In the genomic region with DNA sequence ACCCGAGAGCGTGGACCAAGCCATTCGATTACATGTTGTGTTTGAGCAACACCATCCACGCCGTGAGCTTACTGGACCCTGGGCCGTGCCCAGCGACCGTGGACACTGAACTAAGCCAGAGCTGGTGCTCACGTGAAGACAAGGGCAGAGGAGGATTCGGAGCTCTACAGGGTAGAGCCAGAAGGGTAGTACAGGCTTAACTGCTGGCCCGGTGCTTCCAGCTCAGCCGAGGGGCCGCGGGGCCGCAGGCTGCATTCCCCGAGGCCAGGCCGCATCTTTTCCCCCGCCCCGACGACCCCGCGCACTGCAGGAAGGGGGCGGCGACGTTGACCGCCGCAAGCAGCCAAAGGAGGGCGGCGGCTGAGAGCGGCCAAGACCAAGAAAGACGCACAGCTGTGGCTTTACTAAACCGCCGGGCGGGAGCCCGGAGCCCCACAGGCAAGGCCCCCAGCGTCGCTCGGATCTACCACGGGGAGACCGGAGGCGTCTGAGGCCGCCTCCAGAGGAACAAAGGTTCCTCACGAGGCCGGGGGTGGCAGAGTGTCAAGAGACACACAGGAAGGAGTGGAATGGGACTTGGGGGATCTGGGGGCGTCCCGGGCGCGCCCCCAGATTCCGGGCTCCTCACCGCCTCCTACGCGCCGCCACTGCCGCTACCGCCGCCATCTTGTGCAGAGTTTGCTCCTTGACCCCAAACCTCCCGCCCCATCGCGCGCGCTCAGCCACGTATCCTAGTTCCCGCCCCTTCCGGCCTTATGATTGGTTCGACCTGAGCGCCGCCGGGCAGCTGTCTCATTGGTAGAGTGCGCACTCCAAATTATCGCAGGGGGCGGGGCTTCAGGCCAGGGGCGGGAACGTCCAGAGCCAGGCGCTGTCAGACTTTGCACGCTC, we compare ENCODE assay signal across 8 cellular contexts. TPM values are rescaled to one million over a fixed set of nuclear protein-coding genes. Genes with fewer than 3 reads are reported as not detected.
DNase-seq lines count a peak whose midpoint lies in the region; ATAC-seq lines count a peak whose summit lies in the region.

A gene (minus strand): TSS at position 680 of the 891 bp plus-strand sequence. CDS start 14 bp downstream, at position 666.

- H3K4me1 ChIP-seq in NT2/D1 (ENCODE audit: insufficient read depth, insufficient read length) (peaks cover 6% of the 10 kb centered on the region), endocrine pancreas (ENCODE audit: control insufficient read depth, insufficient read depth, low read length) (no peaks in the 10 kb centered on the region), mesendoderm (ENCODE audit: control insufficient read depth, low read depth, low read length) (no peaks in the 10 kb centered on the region)

- ATAC-seq in GM21381 (IDR thresholded peaks at IDR 0.05; ENCODE audit: unreplicated experiment) = peak; percentile 93
- ATAC-seq in activated CD8-positive, alpha-beta memory T cell treated with anti-CD3 and anti-CD28 coated beads, Interleukin-2, amount 10 ng/mL, durations not matched to agents 7 days and 5 days = peak; percentile 98

- no peak within 1 kb of the TSS for H2BK15ac ChIP-seq in mesendoderm (replicated peaks; ENCODE audit: low read depth)

- H3K36me3 ChIP-seq in NT2/D1 (ENCODE audit: insufficient read depth, insufficient read length, low read length) = peaks cover 62% of the 10 kb centered on the region
- H3K36me3 ChIP-seq in endocrine pancreas (ENCODE audit: control insufficient read depth, insufficient read depth, low read length) = peaks cover 5% of the 10 kb centered on the region
- peaks cover 10% of the 10 kb centered on the region for H3K36me3 ChIP-seq in mesendoderm (ENCODE audit: control insufficient read depth, insufficient read depth, low read length)

- peak within 1 kb of the TSS; percentile 0 for H2BK120ac ChIP-seq in mesendoderm (ENCODE audit: low read depth, low read length)

- peaks cover 19% of the 10 kb centered on the region for H3K79me1 ChIP-seq in mesendoderm (ENCODE audit: low read length)

- H3K9me3 ChIP-seq in NT2/D1 (ENCODE audit: insufficient read depth, low read length) = no peaks in the 10 kb centered on the region
- H3K9me3 ChIP-seq in endocrine pancreas (ENCODE audit: control insufficient read depth, low read length) = no peaks in the 10 kb centered on the region

- H3K9ac ChIP-seq in NT2/D1 (ENCODE audit: insufficient read length, low read depth) (peak within 1 kb of the TSS; percentile 98), endocrine pancreas (ENCODE audit: control insufficient read depth, insufficient read depth, low read length) (peak within 1 kb of the TSS; percentile 92), mesendoderm (ENCODE audit: low read length) (peak within 1 kb of the TSS; percentile 99)

- peak within 1 kb of the TSS; percentile 99 for H3K18ac ChIP-seq in mesendoderm (ENCODE audit: low read length)

- H3K4me1 Mint-ChIP-seq in activated CD8-positive, alpha-beta memory T cell treated with anti-CD3 and anti-CD28 coated beads, Interleukin-2, amount 10 ng/mL, durations not matched to agents 7 days and 5 days = peaks cover 39% of the 10 kb centered on the region

- peak within 1 kb of the TSS; percentile 94 for H4K8ac ChIP-seq in mesendoderm (ENCODE audit: low read depth, low read length)

- H3K36me3 Mint-ChIP-seq in activated CD8-positive, alpha-beta memory T cell treated with anti-CD3 and anti-CD28 coated beads, Interleukin-2, amount 10 ng/mL, durations not matched to agents 7 days and 5 days = peaks cover 27% of the 10 kb centered on the region

- H3K27ac Mint-ChIP-seq in activated CD8-positive, alpha-beta memory T cell treated with anti-CD3 and anti-CD28 coated beads, Interleukin-2, amount 10 ng/mL, durations not matched to agents 7 days and 5 days = peak within 1 kb of the TSS; percentile 93

- H2BK5ac ChIP-seq in mesendoderm (ENCODE audit: low read length) = peak within 1 kb of the TSS; percentile 67

- no CpG with 5 or more reads among the region's 75 CpGs for WGBS in mesendoderm (ENCODE audit: extremely low coverage, insufficient coverage, low lambda C conversion rate)

- DNase-seq in COLO668 (lab: John Stamatoyannopoulos, UW; ENCODE audit: unreplicated experiment) (peak; percentile 99), HUDEP-2 (lab: John Stamatoyannopoulos, UW; ENCODE audit: unreplicated experiment in 76 of 76) (peak in 74 of 76 experiments; percentile 81 to 99 (median 97)), NT2/D1 (ENCODE audit: low read depth, low spot score) (peak; percentile 97), mesendoderm (peak; percentile 99)
- peak; percentile 100 for DNase-seq in activated CD8-positive, alpha-beta memory T cell treated with anti-CD3 and anti-CD28 coated beads, Interleukin-2, amount 10 ng/mL, durations not matched to agents 7 days and 5 days
- peak; percentile 98 for DNase-seq in stimulated activated CD8-positive, alpha-beta memory T cell treated with anti-CD3 and anti-CD28 coated beads, Interleukin-15, amount 100 ng/mL, for 1 hour (ENCODE audit: low read depth)

- H3K27ac ChIP-seq in mesendoderm (ENCODE audit: low read depth, low read length) = peak within 1 kb of the TSS; percentile 90

- peak within 1 kb of the TSS; percentile 99 for H3K4ac ChIP-seq in mesendoderm (ENCODE audit: low read depth, low read length)

- peak within 1 kb of the TSS; percentile 99 for H3K4me2 ChIP-seq in mesendoderm (ENCODE audit: low read length)

- peak within 1 kb of the TSS; percentile 98 for H3K56ac ChIP-seq in mesendoderm (ENCODE audit: low read length)

- H3K9me3 Mint-ChIP-seq in activated CD8-positive, alpha-beta memory T cell treated with anti-CD3 and anti-CD28 coated beads, Interleukin-2, amount 10 ng/mL, durations not matched to agents 7 days and 5 days (ENCODE audit: low read depth) = no peaks in the 10 kb centered on the region

- CTCF ChIA-PET in activated CD8-positive, alpha-beta memory T cell treated with anti-CD3 and anti-CD28 coated beads, Interleukin-2, amount 10 ng/mL, durations not matched to agents 7 days and 5 days (lab: Charles Lee) = interaction anchor here (0.6 to 1.9 kb wide), 9 partner anchors 9 to 141 kb away, joined by 3 to 7 read pairs (median 3); a partner anchor contains a TSS

- H4K5ac ChIP-seq in mesendoderm (ENCODE audit: low read length) = peak within 1 kb of the TSS; percentile 71

- H3K23ac ChIP-seq in mesendoderm (ENCODE audit: low read length) = peak within 1 kb of the TSS; percentile 48

- peak within 1 kb of the TSS; percentile 87 for H2AK5ac ChIP-seq in mesendoderm (ENCODE audit: low read length)

- H3K4me3 ChIP-seq in NT2/D1 (ENCODE audit: insufficient read length, low read depth) (peak within 1 kb of the TSS; percentile 93), endocrine pancreas (ENCODE audit: control insufficient read depth, insufficient read depth, low read length) (peak within 1 kb of the TSS; percentile 86), mesendoderm (ENCODE audit: low read length) (peak within 1 kb of the TSS; percentile 96)

- peaks cover 25% of the 10 kb centered on the region for H3K79me2 ChIP-seq in mesendoderm (ENCODE audit: control insufficient read depth, insufficient read depth, low read length)

- H3K27me3 ChIP-seq in NT2/D1 (ENCODE audit: insufficient read depth, insufficient read length) (no peaks in the 10 kb centered on the region), endocrine pancreas (ENCODE audit: control insufficient read depth, insufficient read depth, low read length) (no peaks in the 10 kb centered on the region), mesendoderm (ENCODE audit: insufficient read depth, low read length, poor library complexity) (no peaks in the 10 kb centered on the region)

- H3K27me3 Mint-ChIP-seq in activated CD8-positive, alpha-beta memory T cell treated with anti-CD3 and anti-CD28 coated beads, Interleukin-2, amount 10 ng/mL, durations not matched to agents 7 days and 5 days = no peaks in the 10 kb centered on the region

- H3K4me3 Mint-ChIP-seq in activated CD8-positive, alpha-beta memory T cell treated with anti-CD3 and anti-CD28 coated beads, Interleukin-2, amount 10 ng/mL, durations not matched to agents 7 days and 5 days = peak within 1 kb of the TSS; percentile 89

RNA-seq across cellular contexts. Expression of the gene that starts here (rescaled TPM):
- 100 to 1,000 TPM; 248 to 275 TPM for total RNA-seq in activated CD8-positive, alpha-beta memory T cell treated with anti-CD3 and anti-CD28 coated beads, Interleukin-2, amount 10 ng/mL, durations not matched to agents 7 days and 5 days
- 135 TPM for polyA plus RNA-seq in mesendoderm (2013, experiment 1 of 2)
- 133 TPM for polyA plus RNA-seq in mesendoderm (2013, experiment 2 of 2)

Comparison
In these comparisons a context has a peak if more than half of its experiments do, and no peak if none do; other contexts are left out.
1. Peak in every context shown above with its lines: DNase-seq, ATAC-seq, H3K4me3 ChIP-seq and H3K27ac ChIP-seq.